In the genomic region with DNA sequence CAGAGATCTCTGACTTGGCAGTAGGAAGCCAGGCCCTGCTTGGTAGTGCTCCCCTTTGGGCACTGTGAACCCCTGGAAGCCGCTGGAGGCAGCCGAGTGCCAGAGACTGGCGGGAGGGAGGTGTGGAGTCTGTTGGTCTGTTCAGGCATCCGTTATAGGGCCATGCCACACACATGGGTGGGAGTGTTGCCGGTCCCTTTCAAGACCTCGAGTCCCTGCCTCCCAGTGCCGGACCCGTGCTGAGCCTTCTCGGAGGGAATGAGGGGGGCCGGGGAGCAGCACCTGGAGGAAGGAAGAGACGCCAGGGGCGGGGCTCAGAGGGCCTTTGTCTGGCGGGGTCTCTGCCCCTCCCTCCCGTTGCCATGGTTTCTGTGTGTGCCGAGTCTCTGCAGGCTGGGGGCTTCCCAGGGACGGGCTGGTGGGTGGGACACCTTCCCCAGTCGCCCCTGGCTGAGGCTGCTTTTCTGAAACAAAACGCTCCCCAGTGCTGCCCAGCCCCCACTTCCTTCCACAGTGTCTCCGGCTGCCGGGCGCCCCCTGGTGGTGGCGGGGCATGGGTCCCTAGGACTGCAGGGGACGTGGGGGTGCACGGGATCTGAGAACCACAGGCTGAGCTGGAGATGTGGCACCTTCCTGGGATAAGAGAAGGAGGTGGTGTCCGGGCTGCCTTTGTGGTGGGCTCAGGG, we compare ENCODE assay signal across 8 cellular contexts. TPM values are rescaled to one million over a fixed set of nuclear protein-coding genes. Genes with fewer than 3 reads are reported as not detected.
DNase-seq lines count a peak whose midpoint lies in the region; TF ChIP-seq lines count a peak whose summit lies in the region.

No MANE protein-coding gene starts in this region.

- H3K9ac ChIP-seq in MM.1S (ENCODE audit: low read length): peak overlapping the region; percentile 47; the same call in 1 of the 2 replicates

- H3K4me3 ChIP-seq in MM.1S (ENCODE audit: low read length) (peak overlapping the region; percentile 52), adrenal gland (peak overlapping the region in 2 of 4 donors; percentile 14 to 50), left ventricle myocardium inferior (peak overlapping the region; percentile 65)

- WGBS in adrenal gland, 4 donors: 0 to 5% (median 2%) methylated on average over 1 to 25 of the region's 25 CpGs

- H2AFZ ChIP-seq in MM.1S (ENCODE audit: low read length): peak overlapping the region; percentile 12

- peak overlapping the region; percentile 74 for H3K4me2 ChIP-seq in MM.1S (ENCODE audit: low read depth, low read length)

- H3K27me3 ChIP-seq in MM.1S (replicated peaks; ENCODE audit: insufficient read depth, low read length) (no peaks in the 10 kb centered on the region), adrenal gland (no peaks in the 10 kb centered on the region), left ventricle myocardium inferior (ENCODE audit: low read depth) (no peaks in the 10 kb centered on the region)

- intact Hi-C loops in adrenal gland (cut with DNase I) (loop anchor here (1.0 to 2.0 kb wide), 2 partner anchors 19 kb away; no protein-coding TSS in a partner anchor), left ventricle myocardium inferior (cut with micrococcal nuclease) (no loop called here)

- H3K9me3 ChIP-seq in MM.1S (replicated peaks; ENCODE audit: insufficient read depth, low read length) (no peaks in the 10 kb centered on the region), adrenal gland (replicated peaks in 1 of 3) (no peaks in the 10 kb centered on the region), left ventricle myocardium inferior (replicated peaks) (no peaks in the 10 kb centered on the region)

- H3F3A ChIP-seq in MM.1S (ENCODE audit: insufficient read depth, low read length): peaks cover 21% of the 10 kb centered on the region

- TF ChIP-seq POLR2A in adrenal gland (IDR thresholded peaks at IDR 0.05): no peak

- DNase-seq in ELR (ENCODE audit: low read depth) (peak; percentile 89), H4 (ENCODE audit: low spot score) (peak; percentile 33), MM.1S (peak; percentile 85), T-helper 1 cell (peak; percentile 86 to 96 (median 93)), adrenal gland (peak; percentile 86 to 95 (median 91)), left ventricle myocardium inferior (peak; percentile 92), pulmonary artery endothelial cell (ENCODE audit: low read depth, low spot score) (peak; percentile 71), ureter (ENCODE audit: low spot score) (peak; percentile 90)

- peak overlapping the region; percentile 81 for H3K27ac ChIP-seq in MM.1S (ENCODE audit: low read length)
- H3K27ac ChIP-seq in adrenal gland: peak overlapping the region in 4 of 5 donors; percentile 54 to 86 (median 72)
- peak overlapping the region; percentile 99 for H3K27ac ChIP-seq in left ventricle myocardium inferior (replicated peaks)

- H4K20me1 ChIP-seq in MM.1S (ENCODE audit: insufficient read depth, low read length): peaks cover 9% of the 10 kb centered on the region; the same call in 1 of the 2 replicates

- H3K36me3 ChIP-seq in MM.1S (replicated peaks; ENCODE audit: insufficient read depth, low read length) (no peaks in the 10 kb centered on the region), adrenal gland (replicated peaks in 1 of 2) (peaks cover 0 to 6% of the 10 kb centered on the region in 2 donors), left ventricle myocardium inferior (no peaks in the 10 kb centered on the region)

- H3K9me2 ChIP-seq in MM.1S (replicated peaks; ENCODE audit: insufficient read depth, low read length): no peaks in the 10 kb centered on the region

- H3K79me2 ChIP-seq in MM.1S (ENCODE audit: low read length): peaks cover 94% of the 10 kb centered on the region

- H3K4me1 ChIP-seq in MM.1S (ENCODE audit: low read length) (peaks cover 13% of the 10 kb centered on the region), adrenal gland (replicated peaks in 1 of 2) (peaks cover 43 to 98% of the 10 kb centered on the region in 2 donors), left ventricle myocardium inferior (peaks cover 100% of the 10 kb centered on the region)

- TF ChIP-seq CTCF in MM.1S (IDR thresholded peaks at IDR 0.05; ENCODE audit: low read length) (peak; percentile 93), adrenal gland (IDR thresholded peaks at IDR 0.05) (peak; percentile 95 to 98 (median 97)), left ventricle myocardium inferior (IDR thresholded peaks at IDR 0.05; ENCODE audit: borderline replicate concordance) (peak; percentile 98)

RNA-seq across cellular contexts. Expression of a gene that starts 10.0 kb away (rescaled TPM):
- 127 and 141 TPM in 2 replicates for total RNA-seq in H4 (2014; rRNA removed; shearing (Covaris generic))
- total RNA-seq in adrenal gland (100 to 1,000 TPM; 109 to 275 (median 206) TPM), left ventricle myocardium inferior (118 TPM), pulmonary artery endothelial cell (597 and 651 TPM in 2 replicates), ureter (222 TPM)
- polyA plus RNA-seq in adrenal gland: 100 to 1,000 TPM; 133 to 163 (median 157) TPM

RNA-seq across cellular contexts. Expression of a gene that starts 23.0 kb away (rescaled TPM):
- total RNA-seq in H4 (2014; rRNA removed; shearing (Covaris generic)): 5.9 and 8.9 TPM in 2 replicates
- 100 to 1,000 TPM in 7 of 8 donors, 10 to 100 TPM in 1; 81.7 to 468 (median 224) TPM for total RNA-seq in adrenal gland
- 100 to 1,000 TPM; 159 to 496 (median 451) TPM for polyA plus RNA-seq in adrenal gland
- total RNA-seq in left ventricle myocardium inferior: 23.2 TPM
- total RNA-seq in pulmonary artery endothelial cell: 0.53 and 0.66 TPM in 2 replicates
- total RNA-seq in ureter: 18.2 TPM

RNA-seq across cellular contexts. Expression of a gene that starts 32.9 kb away (rescaled TPM):
- not detected in 2 replicates for total RNA-seq in H4 (2014; rRNA removed; shearing (Covaris generic))
- total RNA-seq in adrenal gland: under 1 TPM in 3 of 8 donors, not detected in 5; 0.36 to 0.76 (median 0.60) TPM
- under 1 TPM; 0.09 to 0.64 (median 0.47) TPM for polyA plus RNA-seq in adrenal gland
- 27.7 TPM for total RNA-seq in left ventricle myocardium inferior
- not detected in 2 replicates for total RNA-seq in pulmonary artery endothelial cell
- not detected for total RNA-seq in ureter

RNA-seq across cellular contexts. Expression of a gene that starts 40.9 kb away (rescaled TPM):
- total RNA-seq in H4 (2014; rRNA removed; shearing (Covaris generic)): not detected in 2 replicates
- total RNA-seq in adrenal gland: 10 to 100 TPM in 1 of 8 donors, under 1 TPM in 5, not detected in 2; 0.07 to 48.8 (median 0.43) TPM
- under 1 TPM; 0.05 to 0.30 (median 0.08) TPM for polyA plus RNA-seq in adrenal gland
- 10.4 TPM for total RNA-seq in left ventricle myocardium inferior
- total RNA-seq in pulmonary artery endothelial cell: 0.07 TPM in 1 of 2 replicates, not detected in the other
- 0.34 TPM for total RNA-seq in ureter

RNA-seq across cellular contexts. Expression of a gene that starts 46.3 kb away (rescaled TPM):
- 57.5 and 60.5 TPM in 2 replicates for total RNA-seq in H4 (2014; rRNA removed; shearing (Covaris generic))
- total RNA-seq in adrenal gland (10 to 100 TPM; 44.9 to 96.3 (median 55.2) TPM), left ventricle myocardium inferior (54.9 TPM), pulmonary artery endothelial cell (148 and 187 TPM in 2 replicates), ureter (104 TPM)
- polyA plus RNA-seq in adrenal gland: 100 to 1,000 TPM in 2 of 3 donors, 10 to 100 TPM in 1; 55.9 to 182 (median 144) TPM

Comparison
In these comparisons a context has a peak if more than half of its experiments do, and no peak if none do; other contexts are left out.
1. DNase-seq: peak in every context shown above with its lines; median percentile 93 in T-helper 1 cell; 92 in left ventricle myocardium inferior; 91 in adrenal gland; 90 in ureter; 89 in ELR; 85 in MM.1S; 71 in pulmonary artery endothelial cell; 33 in H4.
2. RNA of a gene that starts 32.9 kb away (total RNA-seq): 27.7 TPM in left ventricle myocardium inferior (single experiment); 0.36 to 0.76 TPM in adrenal gland, not detected in ureter (single experiment), not detected in H4 and not detected in pulmonary artery endothelial cell; every median in the first group is over 10 times any median in the second.
3. Peak in every context shown above with its lines, with median percentiles within 50 percentile points of each other: H3K27ac ChIP-seq and CTCF ChIP-seq.